3 cellular contexts compared by ENCODE assay signal in genomic region chr13:106580551-106580950, GRCh38.
"Had no signal": no experiment of that assay in that cellular context is flagged by ENCODE, and none has a peak within 500 bp of the region (broad histone marks: within the 10 kb centered on the region; RNA-seq: fewer than 3 reads in every experiment).

No MANE protein-coding gene starts in this region.

- H3K4me3 ChIP-seq: K562 had no signal

- DNase-seq: IMR-90 had no signal

- H3K27ac ChIP-seq: HL-60 had no signal
